In genomic region chr17:49717371-49717841, GRCh38 we compare ENCODE assay signal across 14 cellular contexts. TPM values are rescaled to one million over a fixed set of nuclear protein-coding genes. Genes with fewer than 3 reads are reported as not detected.
DNase-seq lines count a peak whose midpoint lies in the region; ATAC-seq, FAIRE-seq and TF ChIP-seq lines count a peak whose summit lies in the region.
"Had no signal": no experiment of that assay in that cellular context is flagged by ENCODE, and none has a peak within 500 bp of the region (broad histone marks: within the 10 kb centered on the region; RNA-seq: fewer than 3 reads in every experiment).

No MANE protein-coding gene starts in this region.

- no peak for FAIRE-seq in GM12892 (lab: Jason Lieb, UNC)
- FAIRE-seq: A204.1 had no signal

- intact Hi-C loops in tibial artery (cut with DNase I; ENCODE audit: low total_unique reads) (no loop called here), sciatic nerve (cut with DNase I) (loop anchor here (10.0 kb wide), 1 partner anchor 137 kb away; no protein-coding TSS in a partner anchor)

- H3K9ac ChIP-seq in endocrine pancreas (ENCODE audit: control insufficient read depth, insufficient read depth, low read length) = peak overlapping the region; percentile 10

- H3K36me3 ChIP-seq in endocrine pancreas (ENCODE audit: control insufficient read depth, insufficient read depth, low read length) = no peaks in the 10 kb centered on the region
- peaks cover 54 to 100% (median 90%) of the 10 kb centered on the region in 3 donors for H3K36me3 ChIP-seq in tibial artery
- H3K36me3 ChIP-seq: SJSA1 had no signal

- peaks cover 22% of the 10 kb centered on the region for H3K4me1 ChIP-seq in endocrine pancreas (ENCODE audit: control insufficient read depth, insufficient read depth, low read length)
- peaks cover 0 to 11% (median 0%) of the 10 kb centered on the region in 4 donors for H3K4me1 ChIP-seq in tibial artery
- H3K4me1 ChIP-seq: SJSA1 had no signal

- DNase-seq in activated CD4-positive, alpha-beta T cell treated with anti-CD3 and anti-CD28 coated beads for 48 hours = peak; percentile 60
- DNase-seq in activated CD4-positive, alpha-beta T cell treated with anti-CD3 and anti-CD28 coated beads, Interleukin-2, amount 50 U/mL, for 4 hours = no peak
- DNase-seq in activated CD8-positive, alpha-beta T cell treated with anti-CD3 and anti-CD28 coated beads, Interleukin-2, amount 10 ng/mL, durations not matched to agents 7 days and 5 days = no peak
- no peak for DNase-seq in GM12892 (ENCODE audit: insufficient read length)
- DNase-seq in tibial artery = no peak
- DNase-seq in sciatic nerve (ENCODE audit: low spot score) = no peak
- DNase-seq: DMS53, MM.1S, NCI-H510A had no signal

- no peak for TF ChIP-seq CTCF in tibial artery (IDR thresholded peaks at IDR 0.05)

- POLR2A ChIA-PET in activated CD8-positive, alpha-beta T cell treated with anti-CD3 and anti-CD28 coated beads, Interleukin-2, amount 10 ng/mL, durations not matched to agents 7 days and 5 days (lab: Charles Lee) = interaction anchor here (1.1 to 1.3 kb wide), 2 partner anchors 10 to 71 kb away, joined by 3 read pairs; partner anchors contain the start of genes KAT7 and SLC35B1

- H3K27ac ChIP-seq in skin epidermis (peak overlapping the region in 11 of 21 experiments; percentile 2 to 73 (median 37)), tibial artery (no peak overlapping the region)
- H3K27ac ChIP-seq: HL-60, SJSA1 had no signal

- no peak for TF ChIP-seq POLR2A in GM12892 (IDR thresholded peaks at IDR 0.05; ENCODE audit: low read depth, low read length)

- H3K27ac Mint-ChIP-seq in activated CD8-positive, alpha-beta T cell treated with anti-CD3 and anti-CD28 coated beads, Interleukin-2, amount 10 ng/mL, durations not matched to agents 7 days and 5 days = peak overlapping the region; percentile 73

- H3K9me3 ChIP-seq in endocrine pancreas (ENCODE audit: control insufficient read depth, low read length) (no peaks in the 10 kb centered on the region), tibial artery (no peaks in the 10 kb centered on the region)
- H3K9me3 ChIP-seq: SJSA1 had no signal

- H3K4me3 ChIP-seq in endocrine pancreas (ENCODE audit: control insufficient read depth, insufficient read depth, low read length) = no peak overlapping the region
- no peak overlapping the region for H3K4me3 ChIP-seq in skin epidermis
- H3K4me3 ChIP-seq in tibial artery = no peak overlapping the region
- H3K4me3 ChIP-seq: SJSA1 had no signal

- CTCF ChIA-PET in activated CD8-positive, alpha-beta T cell treated with anti-CD3 and anti-CD28 coated beads, Interleukin-2, amount 10 ng/mL, durations not matched to agents 7 days and 5 days (lab: Charles Lee) = interaction anchor here (0.6 to 2.0 kb wide), 5 partner anchors 9 to 282 kb away, joined by 4 to 9 read pairs (median 5); partner anchors contain the start of genes NXPH3 and SLC35B1

- H3K27me3 Mint-ChIP-seq in activated CD8-positive, alpha-beta T cell treated with anti-CD3 and anti-CD28 coated beads, Interleukin-2, amount 10 ng/mL, durations not matched to agents 7 days and 5 days (ENCODE audit: low read depth) = no peaks in the 10 kb centered on the region

- H3K4me3 Mint-ChIP-seq in activated CD8-positive, alpha-beta T cell treated with anti-CD3 and anti-CD28 coated beads, Interleukin-2, amount 10 ng/mL, durations not matched to agents 7 days and 5 days = no peak overlapping the region

- no peak for ATAC-seq in activated CD8-positive, alpha-beta T cell treated with anti-CD3 and anti-CD28 coated beads, Interleukin-2, amount 10 ng/mL, durations not matched to agents 7 days and 5 days
- ATAC-seq in sciatic nerve = no peak

- no peaks in the 10 kb centered on the region for H3K9me3 Mint-ChIP-seq in activated CD8-positive, alpha-beta T cell treated with anti-CD3 and anti-CD28 coated beads, Interleukin-2, amount 10 ng/mL, durations not matched to agents 7 days and 5 days (ENCODE audit: insufficient read depth)

- H3K4me1 Mint-ChIP-seq in activated CD8-positive, alpha-beta T cell treated with anti-CD3 and anti-CD28 coated beads, Interleukin-2, amount 10 ng/mL, durations not matched to agents 7 days and 5 days (ENCODE audit: low read depth) = peaks cover 34% of the 10 kb centered on the region

- H3K27me3 ChIP-seq in endocrine pancreas (ENCODE audit: control insufficient read depth, insufficient read depth, low read length) (no peaks in the 10 kb centered on the region), tibial artery (no peaks in the 10 kb centered on the region)
- H3K27me3 ChIP-seq: SJSA1 had no signal

- H3K36me3 Mint-ChIP-seq in activated CD8-positive, alpha-beta T cell treated with anti-CD3 and anti-CD28 coated beads, Interleukin-2, amount 10 ng/mL, durations not matched to agents 7 days and 5 days (ENCODE audit: low read depth) = peaks cover 56% of the 10 kb centered on the region

RNA-seq across cellular contexts. Expression of gene SLC35B1, which starts 9.6 kb away (rescaled TPM):
- 10 to 100 TPM; 50.7 to 62.6 TPM for total RNA-seq in activated CD8-positive, alpha-beta T cell treated with anti-CD3 and anti-CD28 coated beads, Interleukin-2, amount 10 ng/mL, durations not matched to agents 7 days and 5 days
- polyA plus RNA-seq in GM12892 (2012; ENCODE audit: missing spikeins) = 28.3 TPM
- 36.9 TPM for total RNA-seq in sciatic nerve

RNA-seq across cellular contexts. Expression of gene SPOP, which starts 39.5 kb away (rescaled TPM):
- total RNA-seq in activated CD8-positive, alpha-beta T cell treated with anti-CD3 and anti-CD28 coated beads, Interleukin-2, amount 10 ng/mL, durations not matched to agents 7 days and 5 days = 10 to 100 TPM; 49.5 to 52.0 TPM
- polyA plus RNA-seq in GM12892 (2012; ENCODE audit: missing spikeins) = 30.3 TPM
- total RNA-seq in sciatic nerve = 84.4 TPM

RNA-seq across cellular contexts. Expression of gene FAM117A, which starts 46.5 kb away (rescaled TPM):
- 10 to 100 TPM; 20.8 to 23.5 TPM for total RNA-seq in activated CD8-positive, alpha-beta T cell treated with anti-CD3 and anti-CD28 coated beads, Interleukin-2, amount 10 ng/mL, durations not matched to agents 7 days and 5 days
- 18.2 TPM for polyA plus RNA-seq in GM12892 (2012; ENCODE audit: missing spikeins)
- total RNA-seq in sciatic nerve = 19.0 TPM

Comparison
In these comparisons a context has a peak if more than half of its experiments do, and no peak if none do; other contexts are left out.
1. H3K27ac ChIP-seq: peak in skin epidermis (11 of 21); none in tibial artery (0 of 2).